In genomic region chr1:25999419-25999818, GRCh38 we compare ENCODE assay signal across 1 cellular context.
TF ChIP-seq lines count a peak whose summit lies in the region.

No MANE protein-coding gene starts in this region.

TF ChIP-seq in HepG2, 621 proteins besides CTCF, POLR2A, EP300 and RAD21:
- no peak for TF ChIP-seq LCORL (IDR thresholded peaks at IDR 0.05)
- no peak for TF ChIP-seq LCORL (CRISPR knock-in tag; IDR thresholded peaks at IDR 0.05)
- TF ChIP-seq ZNF841 (CRISPR knock-in tag; IDR thresholded peaks at IDR 0.05; ENCODE audit: borderline replicate concordance): no peak
- no peak for TF ChIP-seq ZNF589 (CRISPR knock-in tag; conservative IDR thresholded peaks at IDR 0.05)
- no peak for TF ChIP-seq HNRNPL (IDR thresholded peaks at IDR 0.05; ENCODE audit: low read depth, low read length)
- no peak for TF ChIP-seq ARID5B (CRISPR knock-in tag; IDR thresholded peaks at IDR 0.05)
- TF ChIP-seq MLX (CRISPR knock-in tag; IDR thresholded peaks at IDR 0.05): no peak
- TF ChIP-seq ZNF326 (CRISPR knock-in tag; IDR thresholded peaks at IDR 0.05; ENCODE audit: borderline replicate concordance): no peak
- no peak for TF ChIP-seq TARDBP (CRISPR knock-in tag; IDR thresholded peaks at IDR 0.05)
- TF ChIP-seq E2F1 (CRISPR knock-in tag; IDR thresholded peaks at IDR 0.05): no peak
- TF ChIP-seq ZNF747 (CRISPR knock-in tag; IDR thresholded peaks at IDR 0.05; ENCODE audit: borderline replicate concordance): no peak
- TF ChIP-seq HOXA3 (CRISPR knock-in tag; IDR thresholded peaks at IDR 0.05): no peak
- TF ChIP-seq GATAD1 (CRISPR knock-in tag; IDR thresholded peaks at IDR 0.05): no peak
- no peak for TF ChIP-seq KDM1A (CRISPR knock-in tag; IDR thresholded peaks at IDR 0.05)
- TF ChIP-seq ZNF251 (CRISPR knock-in tag; IDR thresholded peaks at IDR 0.05): no peak
- no peak for TF ChIP-seq ZNF253 (CRISPR knock-in tag; IDR thresholded peaks at IDR 0.05; ENCODE audit: borderline replicate concordance)
- TF ChIP-seq HMG20B (CRISPR knock-in tag; conservative IDR thresholded peaks at IDR 0.05): no peak
- TF ChIP-seq ZNF331 (CRISPR knock-in tag; IDR thresholded peaks at IDR 0.05): no peak
TF ChIP-seq in HepG2: peak in this region for 0.
